10 cellular contexts compared by ENCODE assay signal in genomic region chr1:183593356-183593755, GRCh38. TPM values are rescaled to one million over a fixed set of nuclear protein-coding genes. Genes with fewer than 3 reads are reported as not detected.
DNase-seq lines count a peak whose midpoint lies in the region; ATAC-seq, FAIRE-seq and TF ChIP-seq lines count a peak whose summit lies in the region.
"Had no signal": no experiment of that assay in that cellular context is flagged by ENCODE, and none has a peak within 500 bp of the region (broad histone marks: within the 10 kb centered on the region; RNA-seq: fewer than 3 reads in every experiment).

No MANE protein-coding gene starts in this region.

- DNase-seq in GM12892 (ENCODE audit: insufficient read length) (no peak), foreskin keratinocyte (no peak), NCI-H524 (lab: John Stamatoyannopoulos, UW) (no peak), NCI-H510A (lab: John Stamatoyannopoulos, UW) (no peak), posterior vena cava (ENCODE audit: low spot score) (no peak)
- no peak for DNase-seq in stimulated activated CD8-positive, alpha-beta memory T cell treated with anti-CD3 and anti-CD28 coated beads, Interleukin-4, amount 100 ng/mL, for 48 hours
- DNase-seq: brain microvascular endothelial cell, mesenchymal stem cell had no signal

- intact Hi-C loops in posterior vena cava (cut with DNase I), result no loop called here

- peak overlapping the region; percentile 31 for H3K27ac ChIP-seq in foreskin keratinocyte
- H3K27ac ChIP-seq: brain microvascular endothelial cell had no signal

- peak; percentile 40 for ATAC-seq in GM21515 (IDR thresholded peaks at IDR 0.05; ENCODE audit: unreplicated experiment)
- ATAC-seq in HG03565 (IDR thresholded peaks at IDR 0.05; ENCODE audit: unreplicated experiment), result peak; percentile 43
- ATAC-seq in foreskin keratinocyte, result no peak

- no peaks in the 10 kb centered on the region for H3K27me3 ChIP-seq in foreskin keratinocyte
- H3K27me3 ChIP-seq: brain microvascular endothelial cell had no signal

- TF ChIP-seq CTCF in foreskin keratinocyte (conservative IDR thresholded peaks at IDR 0.05), result no peak

- no peak for TF ChIP-seq POLR2A in GM12892 (IDR thresholded peaks at IDR 0.05; ENCODE audit: low read depth, low read length)

- H3K4me1 ChIP-seq in foreskin keratinocyte, result peaks cover 20% of the 10 kb centered on the region

- peak; percentile 97 for FAIRE-seq in GM12892 (lab: Jason Lieb, UNC)

RNA-seq across cellular contexts. Expression of gene NCF2, which starts 3.1 kb away (rescaled TPM):
- 97.2 TPM for polyA plus RNA-seq in GM12892 (2012; ENCODE audit: missing spikeins)
- 2.3 and 4.7 TPM in 2 replicates for total RNA-seq in foreskin keratinocyte
- 1.7 and 3.5 TPM in 2 replicates for polyA plus RNA-seq in foreskin keratinocyte
- 10 to 100 TPM; 12.8 to 26.2 TPM for total RNA-seq in posterior vena cava

RNA-seq across cellular contexts. Expression of gene ARPC5, which starts 42.2 kb away (rescaled TPM):
- polyA plus RNA-seq in GM12892 (2012; ENCODE audit: missing spikeins), result 252 TPM
- total RNA-seq in foreskin keratinocyte, result 187 and 212 TPM in 2 replicates
- 107 and 137 TPM in 2 replicates for polyA plus RNA-seq in foreskin keratinocyte
- total RNA-seq in posterior vena cava, result 100 to 1,000 TPM; 118 TPM

RNA-seq across cellular contexts. Expression of gene APOBEC4, which starts 59.8 kb away (rescaled TPM):
- 0.36 TPM for polyA plus RNA-seq in GM12892 (2012; ENCODE audit: missing spikeins)
- total RNA-seq in foreskin keratinocyte, result not detected in 2 replicates
- not detected in 2 replicates for polyA plus RNA-seq in foreskin keratinocyte
- not detected for total RNA-seq in posterior vena cava
